Comparison of ENCODE assay signal across 28 cellular contexts in the genomic region with DNA sequence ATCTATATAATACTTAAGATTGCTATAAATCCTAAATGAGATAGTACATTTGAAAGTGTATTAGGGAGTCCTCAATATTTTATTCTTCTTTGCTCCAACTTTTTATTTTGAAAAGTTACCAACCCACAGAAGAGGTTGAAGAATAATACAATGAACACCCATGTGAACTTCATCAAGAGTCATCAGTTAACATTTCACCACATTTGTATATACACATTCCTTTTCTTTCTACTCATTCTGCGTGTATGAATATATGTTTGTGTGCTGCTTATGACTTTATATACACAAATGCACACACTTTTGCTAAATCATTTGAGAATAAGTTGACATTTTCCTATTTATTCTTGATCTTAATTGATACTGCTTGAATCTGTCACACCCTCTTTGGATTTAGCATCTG.
DNase-seq lines count a peak whose midpoint lies in the region; ATAC-seq, FAIRE-seq and TF ChIP-seq lines count a peak whose summit lies in the region.
"Had no signal": no experiment of that assay in that cellular context is flagged by ENCODE, and none has a peak within 500 bp of the region (broad histone marks: within the 10 kb centered on the region; RNA-seq: fewer than 3 reads in every experiment).

No MANE protein-coding gene starts in this region.

- FAIRE-seq in HepG2 (lab: Jason Lieb, UNC), result no peak
- FAIRE-seq: GM12892 had no signal

- H3K79me2 ChIP-seq in HepG2 (ENCODE audit: insufficient read depth, low read length), result no peaks in the 10 kb centered on the region

- in situ Hi-C loops in HepG2 (cut with HindIII; ENCODE audit: extremely low pct_ligation_motif_present, low pct_unique_long_range_greater_than_20kb), result loop anchor here (25.0 kb wide), 1 partner anchor 696 kb away; no protein-coding TSS in a partner anchor

- H3K36me3 ChIP-seq in liver (ENCODE audit: control insufficient read depth in 4 of 4, insufficient read depth in 3 of 4, low read depth in 1 of 4, low read length in 3 of 4), result no peaks in the 10 kb centered on the region
- peaks cover 2 to 9% of the 10 kb centered on the region in 2 experiments; a peak in 2 of 5 replicates for H3K36me3 ChIP-seq in HepG2 (replicated peaks in 1 of 2; ENCODE audit: control insufficient read depth in 1 of 2, insufficient read depth in 2 of 2, low read length in 2 of 2)
- H3K36me3 ChIP-seq: suprapubic skin had no signal

- 97% methylated on average over 1 of the region's 1 CpG for WGBS in liver
- 97% methylated on average over 1 of the region's 1 CpG for WGBS in HepG2 (ENCODE audit: low lambda C conversion rate)

- no peak for TF ChIP-seq CTCF in liver (IDR thresholded peaks at IDR 0.05; ENCODE audit: low read depth, low read length, missing input control)
- TF ChIP-seq CTCF in HepG2 (CRISPR knock-in tag; IDR thresholded peaks at IDR 0.05), result no peak

- intact Hi-C loops in HepG2 (cut with micrococcal nuclease; ENCODE audit: unreplicated experiment), result no loop called here
- intact Hi-C loops in posterior cingulate gyrus (cut with DNase I), result no loop called here

- H3K9ac ChIP-seq in liver (ENCODE audit: low read depth in 1 of 2, low read length in 2 of 2), result peak overlapping the region in 1 of 2 donors; percentile 54
- H3K9ac ChIP-seq in HepG2 (ENCODE audit: insufficient read depth, low read depth, low read length), result no peak overlapping the region

- H4K20me1 ChIP-seq in HepG2 (ENCODE audit: insufficient read depth, low read length), result no peaks in the 10 kb centered on the region

- H3K4me1 ChIP-seq in liver (ENCODE audit: control insufficient read depth in 4 of 4, insufficient read depth in 4 of 4, low read length in 3 of 4) (peaks cover 1 to 37% (median 28%) of the 10 kb centered on the region in 4 donors), HepG2 (ENCODE audit: insufficient read depth, low read length) (peaks cover 24% of the 10 kb centered on the region)

- H3K27me3 ChIP-seq in liver (ENCODE audit: control insufficient read depth in 4 of 4, insufficient read depth in 4 of 4, low read length in 3 of 4), result no peaks in the 10 kb centered on the region
- H3K27me3 ChIP-seq in HepG2 (ENCODE audit: control insufficient read depth in 1 of 2, insufficient read depth in 2 of 2, low read length in 2 of 2), result no peaks in the 10 kb centered on the region
- H3K27me3 ChIP-seq: heart left ventricle, suprapubic skin had no signal

- H3K4me3 ChIP-seq in liver (ENCODE audit: low read depth in 1 of 3, low read length in 3 of 3) (no peak overlapping the region), HepG2 (replicated peaks in 1 of 3; ENCODE audit: insufficient read depth in 1 of 3, low read depth in 2 of 3, low read length in 3 of 3) (no peak overlapping the region)
- H3K4me3 ChIP-seq: heart left ventricle, lung, suprapubic skin had no signal

- TF ChIP-seq POLR2A in HepG2 (IDR thresholded peaks at IDR 0.05; ENCODE audit: insufficient read depth in 1 of 2, low read depth in 2 of 2, low read length in 2 of 2), result no peak

- no TSS peak for BruUV-seq in HepG2 (replicated peaks; lab: Mats Ljungman, UMichigan)

- H3K4me2 ChIP-seq in HepG2 (ENCODE audit: low read depth, low read length), result no peak overlapping the region

- POLR2A ChIA-PET in HepG2 (lab: Yijun Ruan, JAX), result no interaction called here

- TF ChIP-seq EP300 in HepG2 (IDR thresholded peaks at IDR 0.05; ENCODE audit: low read depth in 2 of 2, low read length in 2 of 2) (no peak), HepG2 (CRISPR knock-in tag; IDR thresholded peaks at IDR 0.05; ENCODE audit: borderline replicate concordance) (no peak)

- DNase-seq in HepG2 (ENCODE audit: low spot score) (no peak), fibroblast of gingiva (ENCODE audit: low read depth) (peak; percentile 21), iris pigment epithelial cell (ENCODE audit: low read depth) (peak; percentile 74), posterior cingulate gyrus (no peak), Ammon's horn (ENCODE audit: low spot score) (no peak)
- DNase-seq in stimulated activated CD4-positive, alpha-beta T cell treated with anti-CD3 and anti-CD28 coated beads, Interleukin-12 subunit alpha, Interleukin-12 subunit beta, amount 100 ng/mL, for 4 hours, result no peak
- DNase-seq: 8988T; activated CD4-positive, CD25-positive, alpha-beta regulatory T cell treated with anti-CD3 and anti-CD28 coated beads, Interleukin-2, amount 50 U/mL, for 72 hours; activated CD8-positive, alpha-beta memory T cell treated with anti-CD3 and anti-CD28 coated beads, Interleukin-2, amount 50 U/mL, for 48 hours; activated CD8-positive, alpha-beta T cell treated with anti-CD3 and anti-CD28 coated beads for 36 hours; activated naive CD4-positive, alpha-beta T cell treated with Interleukin-2 at 50 U/mL for 16 hours; CD8-positive, alpha-beta memory T cell; heart left ventricle; kidney glomerular epithelial cell; NCI-H146; NCI-H2107; NCI-H748 treated with DMSO at 0.1 percent for 48 hours; occipital lobe; SHP77; stimulated activated naive B cell treated with anti-CD40 and anti-IgM and Interleukin-4, amounts not matched to agents 10 μg/mL and 1 μg/mL and 100 μg/mL, for 72 hours; T-helper 2 cell had no signal

- no peak for ATAC-seq in HepG2
- ATAC-seq in GM18858 (IDR thresholded peaks at IDR 0.05; ENCODE audit: unreplicated experiment), result no peak
- ATAC-seq: activated CD8-positive, alpha-beta T cell treated with anti-CD3 and anti-CD28 coated beads for 36 hours; heart left ventricle; natural killer cell treated with Interleukin-12 subunit alpha and Interleukin-12 subunit beta and Interleukin-15 and Interleukin-18, amount 100 ng/mL, for 72 hours; Panc1; stimulated activated naive B cell treated with anti-CD40 and anti-IgM and Interleukin-4, amounts not matched to agents 10 μg/mL and 1 μg/mL and 100 μg/mL, for 72 hours had no signal

- CTCF ChIA-PET in HepG2 (lab: Yijun Ruan, JAX; ENCODE audit: low intra/inter-chr PET ratio, low total read pairs), result no interaction called here

- no peaks in the 10 kb centered on the region for H3K9me3 ChIP-seq in liver (ENCODE audit: control insufficient read depth in 4 of 4, low read length in 3 of 4)
- H3K9me3 ChIP-seq in HepG2 (ENCODE audit: low read length), result no peaks in the 10 kb centered on the region
- H3K9me3 ChIP-seq: suprapubic skin had no signal

- no peak overlapping the region for H2AFZ ChIP-seq in HepG2 (ENCODE audit: low read length)

- TF ChIP-seq RAD21 in liver (IDR thresholded peaks at IDR 0.05) (no peak), HepG2 (CRISPR knock-in tag; IDR thresholded peaks at IDR 0.05) (no peak)

- peak overlapping the region; percentile 87 to 92 for H3K27ac ChIP-seq in liver (ENCODE audit: low read depth in 1 of 2, low read length in 2 of 2)
- no peak overlapping the region for H3K27ac ChIP-seq in HepG2 (ENCODE audit: extremely low read length, insufficient read depth, low read length)
- H3K27ac ChIP-seq: suprapubic skin had no signal

TF ChIP-seq in liver, 16 proteins besides CTCF, POLR2A, EP300 and RAD21:
- TF ChIP-seq JUND (IDR thresholded peaks at IDR 0.05), result no peak
- TF ChIP-seq RXRA (IDR thresholded peaks at IDR 0.05), result no peak

TF ChIP-seq in HepG2, 621 proteins besides CTCF, POLR2A, EP300 and RAD21 (continues in another document):
- TF ChIP-seq, protein P1, sequence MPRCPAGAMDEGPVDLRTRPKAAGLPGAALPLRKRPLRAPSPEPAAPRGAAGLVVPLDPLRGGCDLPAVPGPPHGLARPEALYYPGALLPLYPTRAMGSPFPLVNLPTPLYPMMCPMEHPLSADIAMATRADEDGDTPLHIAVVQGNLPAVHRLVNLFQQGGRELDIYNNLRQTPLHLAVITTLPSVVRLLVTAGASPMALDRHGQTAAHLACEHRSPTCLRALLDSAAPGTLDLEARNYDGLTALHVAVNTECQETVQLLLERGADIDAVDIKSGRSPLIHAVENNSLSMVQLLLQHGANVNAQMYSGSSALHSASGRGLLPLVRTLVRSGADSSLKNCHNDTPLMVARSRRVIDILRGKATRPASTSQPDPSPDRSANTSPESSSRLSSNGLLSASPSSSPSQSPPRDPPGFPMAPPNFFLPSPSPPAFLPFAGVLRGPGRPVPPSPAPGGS (CRISPR knock-in tag; IDR thresholded peaks at IDR 0.05), result no peak
- TF ChIP-seq CENPX (CRISPR knock-in tag; IDR thresholded peaks at IDR 0.05), result no peak
- no peak for TF ChIP-seq PTBP1 (IDR thresholded peaks at IDR 0.05; ENCODE audit: low read depth, low read length, poor library complexity, severe bottlenecking)
- no peak for TF ChIP-seq XRCC5 (optimal IDR thresholded peaks at IDR 0.05; ENCODE audit: low read length)
- no peak for TF ChIP-seq STAT5B (CRISPR knock-in tag; IDR thresholded peaks at IDR 0.05)
- no peak for TF ChIP-seq ZNF20 (CRISPR knock-in tag; IDR thresholded peaks at IDR 0.05)
- TF ChIP-seq MXI1 (IDR thresholded peaks at IDR 0.05; ENCODE audit: borderline replicate concordance, low read depth, low read length), result no peak
- TF ChIP-seq, protein P2, sequence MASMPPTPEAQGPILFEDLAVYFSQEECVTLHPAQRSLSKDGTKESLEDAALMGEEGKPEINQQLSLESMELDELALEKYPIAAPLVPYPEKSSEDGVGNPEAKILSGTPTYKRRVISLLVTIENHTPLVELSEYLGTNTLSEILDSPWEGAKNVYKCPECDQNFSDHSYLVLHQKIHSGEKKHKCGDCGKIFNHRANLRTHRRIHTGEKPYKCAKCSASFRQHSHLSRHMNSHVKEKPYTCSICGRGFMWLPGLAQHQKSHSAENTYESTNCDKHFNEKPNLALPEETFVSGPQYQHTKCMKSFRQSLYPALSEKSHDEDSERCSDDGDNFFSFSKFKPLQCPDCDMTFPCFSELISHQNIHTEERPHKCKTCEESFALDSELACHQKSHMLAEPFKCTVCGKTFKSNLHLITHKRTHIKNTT (CRISPR knock-in tag; IDR thresholded peaks at IDR 0.05), result no peak
- no peak for TF ChIP-seq FOXJ3 (CRISPR knock-in tag; IDR thresholded peaks at IDR 0.05; ENCODE audit: borderline replicate concordance)
- no peak for TF ChIP-seq ZMYM4 (CRISPR knock-in tag; IDR thresholded peaks at IDR 0.05)
- TF ChIP-seq, protein P3, sequence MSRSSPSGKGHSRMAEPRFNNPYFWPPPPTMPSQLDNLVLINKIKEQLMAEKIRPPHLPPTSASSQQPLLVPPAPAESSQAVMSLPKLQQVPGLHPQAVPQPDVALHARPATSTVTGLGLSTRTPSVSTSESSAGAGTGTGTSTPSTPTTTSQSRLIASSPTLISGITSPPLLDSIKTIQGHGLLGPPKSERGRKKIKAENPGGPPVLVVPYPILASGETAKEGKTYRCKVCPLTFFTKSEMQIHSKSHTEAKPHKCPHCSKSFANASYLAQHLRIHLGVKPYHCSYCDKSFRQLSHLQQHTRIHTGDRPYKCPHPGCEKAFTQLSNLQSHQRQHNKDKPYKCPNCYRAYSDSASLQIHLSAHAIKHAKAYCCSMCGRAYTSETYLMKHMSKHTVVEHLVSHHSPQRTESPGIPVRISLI (CRISPR knock-in tag; IDR thresholded peaks at IDR 0.05; ENCODE audit: borderline replicate concordance), result no peak

Comparison
In these comparisons a context has a peak if more than half of its experiments do, and no peak if none do; other contexts are left out.
1. DNase-seq: peak in fibroblast of gingiva (single experiment) and iris pigment epithelial cell (single experiment); none in HepG2 (single experiment), stimulated activated CD4-positive, alpha-beta T cell treated with anti-CD3 and anti-CD28 coated beads, Interleukin-12 subunit alpha, Interleukin-12 subunit beta, amount 100 ng/mL, for 4 hours (single experiment), posterior cingulate gyrus (0 of 10) and Ammon's horn (single experiment).